In the genomic region with DNA sequence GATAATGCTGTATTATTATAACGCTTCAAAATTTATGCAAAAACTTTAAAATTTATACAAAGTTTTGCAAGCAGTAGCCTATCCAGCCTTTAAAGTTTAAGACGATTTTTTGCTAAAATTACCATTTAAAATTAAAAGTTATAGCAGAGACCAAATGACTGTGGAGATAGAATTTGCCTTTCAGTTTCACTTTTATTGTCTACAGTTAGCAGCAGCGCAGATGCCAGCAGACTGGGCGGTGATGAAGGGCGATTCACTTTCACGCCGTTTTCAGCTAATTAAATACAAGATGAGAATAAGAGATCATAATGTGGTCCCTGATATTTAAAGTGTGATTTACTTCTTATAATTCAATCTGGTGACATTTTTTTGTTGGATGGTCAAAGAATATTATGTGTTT, we compare ENCODE assay signal across 7 cellular contexts.
DNase-seq lines count a peak whose midpoint lies in the region; ATAC-seq and TF ChIP-seq lines count a peak whose summit lies in the region.

No MANE protein-coding gene starts in this region.

- H3K27me3 ChIP-seq in Panc1 (ENCODE audit: control insufficient read depth, insufficient read depth, low read length), result no peaks in the 10 kb centered on the region

- no peaks in the 10 kb centered on the region; the same call in 1 of the 2 replicates for H3K4me1 ChIP-seq in Panc1 (ENCODE audit: control insufficient read depth, insufficient read depth, low read length)

- CTCF ChIA-PET in Panc1 (lab: Charles Lee), result no interaction called here
- CTCF ChIA-PET in HEK293T (lab: Yijun Ruan, JAX), result no interaction called here

- in situ Hi-C loops in Panc1 (cut with HindIII; ENCODE audit: low pct_unique_long_range_greater_than_20kb, low sequenced_read_pairs), result no loop called here

- DNase-seq in Panc1 (ENCODE audit: low read depth, low spot score) (peak; percentile 2), midbrain (lab: John Stamatoyannopoulos, UW) (peak; percentile 51), NCI-H1930 (lab: John Stamatoyannopoulos, UW) (no peak), NCI-H1436 treated with DMSO at 0.1 percent for 48 hours (lab: John Stamatoyannopoulos, UW) (no peak), HEK293T (ENCODE audit: extremely low spot score) (no peak)

- POLR2A ChIA-PET in Panc1 (lab: Charles Lee) (no interaction called here), HEK293T (lab: Yijun Ruan, JAX) (no interaction called here)

- intact Hi-C loops in Panc1 (cut with micrococcal nuclease; ENCODE audit: unreplicated experiment), result no loop called here

- no peaks in the 10 kb centered on the region for H3K9me3 ChIP-seq in Panc1 (ENCODE audit: control insufficient read depth, insufficient read depth, low read depth, low read length)

- H3K4me3 ChIP-seq in Panc1 (ENCODE audit: low read depth in 2 of 2, low read length in 2 of 2), result peak overlapping the region; percentile 37 to 43

- no peak for TF ChIP-seq CTCF in Panc1 (IDR thresholded peaks at IDR 0.05)

- ATAC-seq in GM18861 (IDR thresholded peaks at IDR 0.05; ENCODE audit: unreplicated experiment), result peak; percentile 97
- ATAC-seq in HG02759 (IDR thresholded peaks at IDR 0.05; ENCODE audit: unreplicated experiment), result peak; percentile 95
- ATAC-seq in Panc1, result no peak

- H3K27ac ChIP-seq in Panc1 (ENCODE audit: low read length), result peak overlapping the region; percentile 73; the same call in 1 of the 2 replicates

- no peaks in the 10 kb centered on the region for H3K36me3 ChIP-seq in Panc1 (ENCODE audit: control insufficient read depth, insufficient read depth, low read length)

- BruUV-seq in Panc1 (replicated peaks; lab: Mats Ljungman, UMichigan), result no TSS peak

TF ChIP-seq in HEK293T, 16 proteins besides CTCF, POLR2A, EP300 and RAD21:
- TF ChIP-seq ZNF384 (IDR thresholded peaks at IDR 0.05) (no peak), FOXM1 (IDR thresholded peaks at IDR 0.05; ENCODE audit: borderline replicate concordance) (no peak), HDGF (IDR thresholded peaks at IDR 0.05; ENCODE audit: borderline replicate concordance) (no peak), ELF4 (IDR thresholded peaks at IDR 0.05) (no peak), LEF1 (IDR thresholded peaks at IDR 0.05; ENCODE audit: borderline replicate concordance) (no peak), L3MBTL2 (conservative IDR thresholded peaks at IDR 0.05) (no peak), FOXK2 (IDR thresholded peaks at IDR 0.05) (no peak), FOXA1 (IDR thresholded peaks at IDR 0.05) (no peak), BHLHE40 (IDR thresholded peaks at IDR 0.05; ENCODE audit: borderline replicate concordance) (no peak), NFRKB (IDR thresholded peaks at IDR 0.05) (no peak), TARDBP (IDR thresholded peaks at IDR 0.05) (no peak), SUZ12 (IDR thresholded peaks at IDR 0.05) (no peak), SP1 (IDR thresholded peaks at IDR 0.05) (no peak), ARNT (IDR thresholded peaks at IDR 0.05) (no peak), CTBP1 (IDR thresholded peaks at IDR 0.05; ENCODE audit: borderline replicate concordance) (no peak)
- TF ChIP-seq, protein P1, sequence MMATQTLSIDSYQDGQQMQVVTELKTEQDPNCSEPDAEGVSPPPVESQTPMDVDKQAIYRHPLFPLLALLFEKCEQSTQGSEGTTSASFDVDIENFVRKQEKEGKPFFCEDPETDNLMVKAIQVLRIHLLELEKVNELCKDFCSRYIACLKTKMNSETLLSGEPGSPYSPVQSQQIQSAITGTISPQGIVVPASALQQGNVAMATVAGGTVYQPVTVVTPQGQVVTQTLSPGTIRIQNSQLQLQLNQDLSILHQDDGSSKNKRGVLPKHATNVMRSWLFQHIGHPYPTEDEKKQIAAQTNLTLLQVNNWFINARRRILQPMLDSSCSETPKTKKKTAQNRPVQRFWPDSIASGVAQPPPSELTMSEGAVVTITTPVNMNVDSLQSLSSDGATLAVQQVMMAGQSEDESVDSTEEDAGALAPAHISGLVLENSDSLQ (IDR thresholded peaks at IDR 0.05), result no peak

Comparison
In these comparisons a context has a peak if more than half of its experiments do, and no peak if none do; other contexts are left out.
1. DNase-seq: peak in Panc1 (single experiment) and midbrain (single experiment); none in NCI-H1930 (0 of 2), NCI-H1436 treated with DMSO at 0.1 percent for 48 hours (single experiment) and HEK293T (single experiment).